In the genomic region with DNA sequence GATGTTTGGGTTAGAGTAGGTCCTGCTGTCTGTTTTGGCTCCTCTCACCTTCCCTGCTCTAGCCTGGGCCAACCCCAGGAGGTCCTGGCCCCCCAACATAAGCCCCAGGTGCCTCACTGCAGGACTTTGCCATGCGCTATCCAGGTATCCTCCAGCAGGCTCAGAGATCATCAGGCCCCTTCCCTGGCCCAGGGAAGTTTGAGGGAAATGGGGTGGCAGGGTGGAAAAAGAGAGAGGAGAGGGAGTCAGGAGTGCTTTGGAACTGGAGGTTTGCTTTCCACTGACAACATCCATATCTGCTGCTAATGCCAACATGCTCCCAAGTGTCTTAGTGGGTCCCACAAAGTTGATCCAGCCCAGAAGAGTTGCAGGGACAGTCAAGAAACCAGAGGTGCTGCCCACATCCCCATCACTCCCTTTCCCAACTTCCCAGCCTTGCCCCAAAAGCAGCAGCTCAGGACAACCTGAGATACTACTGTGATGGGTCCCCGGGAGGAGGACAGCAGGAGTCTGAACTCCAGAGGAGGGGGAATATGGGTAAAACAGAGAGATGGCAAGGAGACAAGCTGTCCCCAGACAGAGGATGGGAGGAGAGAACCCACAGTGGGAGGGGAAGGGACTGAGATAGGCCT, we compare ENCODE assay signal across 12 cellular contexts. TPM values are rescaled to one million over a fixed set of nuclear protein-coding genes. Genes with fewer than 3 reads are reported as not detected.
DNase-seq lines count a peak whose midpoint lies in the region; TF ChIP-seq lines count a peak whose summit lies in the region.
"Had no signal": no experiment of that assay in that cellular context is flagged by ENCODE, and none has a peak within 500 bp of the region (broad histone marks: within the 10 kb centered on the region; RNA-seq: fewer than 3 reads in every experiment).

No MANE protein-coding gene starts in this region.

- TF ChIP-seq CTCF in AG10803 (conservative IDR thresholded peaks at IDR 0.05; ENCODE audit: low read length) (no peak), esophagus squamous epithelium (IDR thresholded peaks at IDR 0.05) (no peak), osteocyte (IDR thresholded peaks at IDR 0.05) (no peak)

- peaks cover 70% of the 10 kb centered on the region for H3K4me1 ChIP-seq in SJSA1 (replicated peaks)
- peaks cover 36 to 93% (median 36%) of the 10 kb centered on the region in 3 donors for H3K4me1 ChIP-seq in esophagus squamous epithelium

- H3K27ac Mint-ChIP-seq in osteocyte (ENCODE audit: unreplicated experiment) = peak overlapping the region; percentile 98
- H3K27ac Mint-ChIP-seq: activated naive CD8-positive, alpha-beta T cell treated with anti-CD3 and anti-CD28 coated beads for 36 hours had no signal

- DNase-seq in AG10803 (ENCODE audit: low read depth) (no peak), SJSA1 (ENCODE audit: low read depth in 1 of 2, low spot score in 2 of 2) (peak in 1 of 2 experiments; percentile 24), esophagus squamous epithelium (lab: John Stamatoyannopoulos, UW) (no peak), osteocyte (ENCODE audit: extremely low spot score, unreplicated experiment) (no peak), OCI-M1 (lab: John Stamatoyannopoulos, UW) (no peak), NCI-H1417 (lab: John Stamatoyannopoulos, UW) (no peak), SIG-M5 treated with dmso at 0.1 percent for 504 hours (lab: John Stamatoyannopoulos, UW; ENCODE audit: unreplicated experiment) (no peak), retina (no peak)
- DNase-seq: activated naive CD8-positive, alpha-beta T cell treated with anti-CD3 and anti-CD28 coated beads for 36 hours; SHP77 treated with DMSO at 0.1 percent for 48 hours had no signal

- H3K4me3 ChIP-seq in AG10803 (ENCODE audit: low read length) (peak overlapping the region; percentile 93), SJSA1 (peak overlapping the region; percentile 36), esophagus squamous epithelium (peak overlapping the region; percentile 31 to 84 (median 58))

- H3K9me3 Mint-ChIP-seq in osteocyte (ENCODE audit: unreplicated experiment) = no peaks in the 10 kb centered on the region
- H3K9me3 Mint-ChIP-seq: activated naive CD8-positive, alpha-beta T cell treated with anti-CD3 and anti-CD28 coated beads for 36 hours; IgD-negative memory B cell had no signal

- H3K9me3 ChIP-seq in SJSA1 (replicated peaks) = no peaks in the 10 kb centered on the region
- no peaks in the 10 kb centered on the region for H3K9me3 ChIP-seq in esophagus squamous epithelium
- H3K9me3 ChIP-seq: neutrophil had no signal

- peak overlapping the region; percentile 83 for H3K4me3 Mint-ChIP-seq in osteocyte (ENCODE audit: unreplicated experiment)
- H3K4me3 Mint-ChIP-seq: activated naive CD8-positive, alpha-beta T cell treated with anti-CD3 and anti-CD28 coated beads for 36 hours had no signal

- H3K27me3 ChIP-seq in SJSA1 (replicated peaks) (no peaks in the 10 kb centered on the region), esophagus squamous epithelium (no peaks in the 10 kb centered on the region)

- intact Hi-C loops in esophagus squamous epithelium (cut with DNase I) = no loop called here

- H3K27ac ChIP-seq in SJSA1 = peak overlapping the region; percentile 27; the same call in 1 of the 2 replicates
- peak overlapping the region; percentile 90 to 96 (median 94) for H3K27ac ChIP-seq in esophagus squamous epithelium
- H3K27ac ChIP-seq: neutrophil had no signal

- peaks cover 2% of the 10 kb centered on the region for H3K36me3 Mint-ChIP-seq in osteocyte (ENCODE audit: unreplicated experiment)
- H3K36me3 Mint-ChIP-seq: activated naive CD8-positive, alpha-beta T cell treated with anti-CD3 and anti-CD28 coated beads for 36 hours; IgD-negative memory B cell had no signal

- no peaks in the 10 kb centered on the region for H3K36me3 ChIP-seq in SJSA1
- H3K36me3 ChIP-seq in esophagus squamous epithelium = peaks cover 0 to 6% (median 0%) of the 10 kb centered on the region in 3 donors
- H3K36me3 ChIP-seq: neutrophil had no signal

- 38% methylated on average over 1 of the region's 2 CpGs; no CpG with 5 or more reads in 1 of the 2 donors for WGBS in esophagus squamous epithelium, 2 donors

- H3K4me1 Mint-ChIP-seq in osteocyte (ENCODE audit: unreplicated experiment) = peaks cover 78% of the 10 kb centered on the region

- H3K27me3 Mint-ChIP-seq in osteocyte (ENCODE audit: unreplicated experiment) = no peaks in the 10 kb centered on the region
- H3K27me3 Mint-ChIP-seq: IgD-negative memory B cell had no signal

- TF ChIP-seq POLR2A in esophagus squamous epithelium (IDR thresholded peaks at IDR 0.05) = no peak

RNA-seq across cellular contexts. Expression of gene TNS2, which starts 0.7 kb away (rescaled TPM):
- 8.8 and 18.4 TPM in 2 replicates for total RNA-seq in SJSA1 (2014; rRNA removed; shearing (Covaris generic))
- 10 to 100 TPM; 10.8 to 82.0 (median 20.8) TPM for total RNA-seq in esophagus squamous epithelium
- total RNA-seq in osteocyte = 107 and 116 TPM in 2 replicates

RNA-seq across cellular contexts. Expression of gene SPRYD3, which starts 28.6 kb away (rescaled TPM):
- 18.3 and 18.6 TPM in 2 replicates for total RNA-seq in SJSA1 (2014; rRNA removed; shearing (Covaris generic))
- total RNA-seq in esophagus squamous epithelium (10 to 100 TPM; 28.2 to 41.4 (median 29.2) TPM), osteocyte (28.3 and 29.0 TPM in 2 replicates)

RNA-seq across cellular contexts. Expression of gene EIF4B, which starts 44.3 kb away (rescaled TPM):
- total RNA-seq in SJSA1 (2014; rRNA removed; shearing (Covaris generic)) = 263 and 304 TPM in 2 replicates
- total RNA-seq in esophagus squamous epithelium (100 to 1,000 TPM; 225 to 571 (median 372) TPM), osteocyte (516 and 555 TPM in 2 replicates)

RNA-seq across cellular contexts. Expression of gene IGFBP6, which starts 46.9 kb away (rescaled TPM):
- total RNA-seq in SJSA1 (2014; rRNA removed; shearing (Covaris generic)) = 58.0 and 64.5 TPM in 2 replicates
- total RNA-seq in esophagus squamous epithelium (100 to 1,000 TPM in 2 of 4 donors, 10 to 100 TPM in 2; 34.5 to 506 (median 94.0) TPM), osteocyte (18.8 and 22.3 TPM in 2 replicates)

RNA-seq across cellular contexts. Expression of gene SOAT2, which starts 52.7 kb away (rescaled TPM):
- total RNA-seq in SJSA1 (2014; rRNA removed; shearing (Covaris generic)) = not detected in 2 replicates
- total RNA-seq in esophagus squamous epithelium (not detected), osteocyte (not detected in 2 replicates)

Comparison
In these comparisons a context has a peak if more than half of its experiments do, and no peak if none do; other contexts are left out.
1. H3K4me3 ChIP-seq: peak in every context shown above with its lines; median percentile 93 in AG10803; 58 in esophagus squamous epithelium; 36 in SJSA1.